Comparison of ENCODE assay signal across 12 cellular contexts in the genomic region with DNA sequence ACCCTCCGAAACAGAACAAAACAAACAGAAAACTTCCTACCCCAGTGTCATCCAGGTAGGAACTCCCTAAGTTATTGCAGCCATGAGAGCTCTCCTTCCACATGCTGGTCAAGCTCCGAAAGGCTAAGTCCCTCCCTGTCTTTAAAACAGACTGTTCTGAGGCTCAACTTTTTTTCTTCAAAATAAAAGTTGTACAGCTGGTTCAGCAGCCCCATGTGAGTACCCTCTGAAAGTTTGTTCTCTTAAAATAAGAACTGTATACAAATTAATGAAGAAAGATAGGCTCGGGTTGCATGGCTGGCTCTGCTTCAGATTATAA. TPM values are rescaled to one million over a fixed set of nuclear protein-coding genes. Genes with fewer than 3 reads are reported as not detected.
A peak's percentile ranks its signal among the peaks of the same experiment; 100 is the strongest.
DNase-seq lines count a peak whose midpoint lies in the region; ATAC-seq and TF ChIP-seq lines count a peak whose summit lies in the region.
"Had no signal": no experiment of that assay in that cellular context is flagged by ENCODE, and none has a peak within 500 bp of the region (broad histone marks: within the 10 kb centered on the region; RNA-seq: fewer than 3 reads in every experiment).

A gene (minus strand): TSS at position 122 of the 319 bp plus-strand sequence.

- ATAC-seq in psoas muscle (peak in 1 of 4 donors; percentile 61), GM21390 (IDR thresholded peaks at IDR 0.05; ENCODE audit: unreplicated experiment) (no peak)
- ATAC-seq: left lobe of liver had no signal

- peak within 1 kb of the TSS; percentile 70 for H3K4me3 ChIP-seq in ACC112 (ENCODE audit: low read depth, low read length)
- peak within 1 kb of the TSS; percentile 41 to 47 for H3K4me3 ChIP-seq in right atrium auricular region
- peak within 1 kb of the TSS; percentile 55 for H3K4me3 ChIP-seq in psoas muscle

- no peaks in the 10 kb centered on the region for H3K79me2 ChIP-seq in ACC112 (ENCODE audit: control insufficient read depth, insufficient read depth, low read length, unreplicated experiment)

- peak; percentile 22 for DNase-seq in amniotic epithelial cell (ENCODE audit: low read depth)
- DNase-seq in right atrium auricular region (ENCODE audit: low spot score): no peak
- DNase-seq in psoas muscle: no peak
- no peak for DNase-seq in ecto neural progenitor cell (ENCODE audit: low spot score)
- DNase-seq in DMS53 treated with DMSO at 0.1 percent for 48 hours (lab: John Stamatoyannopoulos, UW; ENCODE audit: unreplicated experiment): no peak
- no peak for DNase-seq in activated gamma-delta T cell treated with Interleukin-2 at 50 U/mL for 16 hours
- DNase-seq: activated CD4-positive, alpha-beta T cell treated with anti-CD3 and anti-CD28 coated beads for 48 hours; activated naive CD4-positive, alpha-beta T cell treated with Interleukin-2 at 50 U/mL for 16 hours; NCI-H2171 treated with DMSO at 0.1 percent for 48 hours had no signal

- H3K27ac ChIP-seq in ACC112 (ENCODE audit: low read depth, low read length): 0 out of 2 replicates have a peak within 1 kb of the TSS, but pooled peaks have one; percentile 15
- H3K27ac ChIP-seq in right atrium auricular region: peak within 1 kb of the TSS; percentile 33 to 73
- H3K27ac ChIP-seq in psoas muscle: peak within 1 kb of the TSS; percentile 12

- peaks cover 20% of the 10 kb centered on the region for H3K4me1 ChIP-seq in ACC112 (ENCODE audit: control insufficient read depth, insufficient read depth, low read length, unreplicated experiment)
- H3K4me1 ChIP-seq in right atrium auricular region: no peaks in the 10 kb centered on the region
- H3K4me1 ChIP-seq in psoas muscle: no peaks in the 10 kb centered on the region

- H3K36me3 ChIP-seq in ACC112 (ENCODE audit: insufficient read depth, low read length): no peaks in the 10 kb centered on the region
- no peaks in the 10 kb centered on the region for H3K36me3 ChIP-seq in right atrium auricular region
- no peaks in the 10 kb centered on the region for H3K36me3 ChIP-seq in psoas muscle (ENCODE audit: insufficient read depth in 1 of 2, low read depth in 1 of 2)

- WGBS in psoas muscle, 3 donors: 18 to 27% (median 21%) methylated on average over 3 of the region's 3 CpGs

- no peaks in the 10 kb centered on the region for H3K9me3 ChIP-seq in right atrium auricular region
- H3K9me3 ChIP-seq in psoas muscle: no peaks in the 10 kb centered on the region

- TF ChIP-seq CTCF in right atrium auricular region (IDR thresholded peaks at IDR 0.05) (no peak), psoas muscle (IDR thresholded peaks at IDR 0.05) (no peak)

- intact Hi-C loops in psoas muscle (cut with DNase I): no loop called here

- H3K27me3 ChIP-seq in ACC112 (ENCODE audit: insufficient read depth, low read length) (no peaks in the 10 kb centered on the region), right atrium auricular region (no peaks in the 10 kb centered on the region), psoas muscle (ENCODE audit: insufficient read depth in 3 of 3, low read length in 2 of 3) (no peaks in the 10 kb centered on the region)

- peak within 1 kb of the TSS; percentile 94 for H2AFZ ChIP-seq in ACC112 (ENCODE audit: low read length, unreplicated experiment)

RNA-seq across cellular contexts. Expression of the gene that starts here (rescaled TPM):
- total RNA-seq in right atrium auricular region (10 to 100 TPM in 1 of 2 donors, 1 to 10 TPM in 1; 7.0 to 10.7 TPM), psoas muscle (1 to 10 TPM; 1.5 to 4.2 (median 2.0) TPM)
- polyA plus RNA-seq in psoas muscle: 1 to 10 TPM in 2 of 3 donors, under 1 TPM in 1; 0.92 to 2.1 (median 1.5) TPM
